18 cellular contexts compared by ENCODE assay signal in genomic region chr1:60390593-60391282, GRCh38.
DNase-seq lines count a peak whose midpoint lies in the region; ATAC-seq, FAIRE-seq and TF ChIP-seq lines count a peak whose summit lies in the region.
"Had no signal": no experiment of that assay in that cellular context is flagged by ENCODE, and none has a peak within 500 bp of the region (broad histone marks: within the 10 kb centered on the region; RNA-seq: fewer than 3 reads in every experiment).

No MANE protein-coding gene starts in this region.

- DNase-seq in kidney tubule cell (ENCODE audit: low spot score) (peak; percentile 4), C1 segment of cervical spinal cord (lab: John Stamatoyannopoulos, UW) (no peak), body of pancreas (no peak), pancreas (no peak)
- DNase-seq: activated CD4-positive, alpha-beta T cell treated with anti-CD3 and anti-CD28 coated beads, Interleukin-2, amount 50 U/mL, for 4 hours; glutamatergic neuron; left cardiac atrium; PC-9; right cardiac atrium; T-helper 17 cell had no signal

- TF ChIP-seq CTCF in body of pancreas (IDR thresholded peaks at IDR 0.05), result no peak
- no peak for TF ChIP-seq CTCF in pancreas (IDR thresholded peaks at IDR 0.05)

- no peak overlapping the region for H3K4me3 ChIP-seq in body of pancreas
- H3K4me3 ChIP-seq in pancreas, result no peak overlapping the region
- H3K4me3 ChIP-seq: PC-9 had no signal

- H3K36me3 ChIP-seq in body of pancreas (replicated peaks in 1 of 2; ENCODE audit: insufficient read depth in 1 of 2, low read depth in 2 of 2), result no peaks in the 10 kb centered on the region
- no peaks in the 10 kb centered on the region for H3K36me3 ChIP-seq in pancreas

- TF ChIP-seq POLR2A in body of pancreas (IDR thresholded peaks at IDR 0.05), result no peak

- 65 to 73% methylated on average over 3 of the region's 3 CpGs for WGBS in body of pancreas, 2 donors
- WGBS in pancreas, 2 donors, result 66 to 71% methylated on average over 3 of the region's 3 CpGs

- no peak for FAIRE-seq in pancreas (lab: Jason Lieb, UNC)
- FAIRE-seq: bronchial epithelial cell, endothelial cell of umbilical vein, G401.6, GM19239 had no signal

- H3K27me3 ChIP-seq in body of pancreas (no peaks in the 10 kb centered on the region), pancreas (no peaks in the 10 kb centered on the region)

- H3K4me1 ChIP-seq in body of pancreas (no peaks in the 10 kb centered on the region), pancreas (no peaks in the 10 kb centered on the region)

- H3K27ac ChIP-seq in body of pancreas (no peak overlapping the region), pancreas (no peak overlapping the region)
- H3K27ac ChIP-seq: C4-2B, PC-9 had no signal

- intact Hi-C loops in body of pancreas (cut with DNase I), result no loop called here
- intact Hi-C loops in pancreas (cut with DNase I), result no loop called here

- no peaks in the 10 kb centered on the region for H3K9me3 ChIP-seq in body of pancreas
- no peaks in the 10 kb centered on the region for H3K9me3 ChIP-seq in pancreas

- ATAC-seq in GM18873 (IDR thresholded peaks at IDR 0.05; ENCODE audit: low FRiP score, unreplicated experiment), result peak; percentile 54
- peak; percentile 81 for ATAC-seq in GM21717 (IDR thresholded peaks at IDR 0.05; ENCODE audit: unreplicated experiment)
- ATAC-seq in HG03095 (IDR thresholded peaks at IDR 0.05; ENCODE audit: unreplicated experiment), result peak; percentile 74
- no peak for ATAC-seq in body of pancreas
- no peak for ATAC-seq in pancreas
- ATAC-seq: left cardiac atrium, right cardiac atrium, T-helper 17 cell had no signal

Comparison
In these comparisons a context has a peak if more than half of its experiments do, and no peak if none do; other contexts are left out.
1. ATAC-seq: peak in GM18873 (single experiment), GM21717 (single experiment) and HG03095 (single experiment); none in body of pancreas (single experiment) and pancreas (0 of 4).